ENCODE assay signal across 1 cellular context in genomic region chr6:136792945-136793289, GRCh38.
TF ChIP-seq lines count a peak whose summit lies in the region.

No MANE protein-coding gene starts in this region.

TF ChIP-seq in GM12878, 131 proteins besides CTCF, POLR2A, EP300 and RAD21 (continued from another document and continues in another):
- peak; percentile 46 for TF ChIP-seq MYC (IDR thresholded peaks at IDR 0.05; ENCODE audit: insufficient read depth, insufficient read length, insufficient replicate concordance, low read length, severe bottlenecking)
- TF ChIP-seq LARP7 (IDR thresholded peaks at IDR 0.05), result peak; percentile 8; the same call in 1 of the 2 replicates
- no peak for TF ChIP-seq JUND (IDR thresholded peaks at IDR 0.05; ENCODE audit: low read depth, low read length)
- no peak for TF ChIP-seq PAX8 (IDR thresholded peaks at IDR 0.05)
- TF ChIP-seq HSF1 (IDR thresholded peaks at IDR 0.05; ENCODE audit: low read depth, low read length), result no peak
- no peak for TF ChIP-seq KLF5 (IDR thresholded peaks at IDR 0.05; ENCODE audit: partially characterized antibody)
- no peak for TF ChIP-seq ESRRA (IDR thresholded peaks at IDR 0.05; ENCODE audit: low read length)
- TF ChIP-seq TBL1XR1 (IDR thresholded peaks at IDR 0.05; ENCODE audit: low read depth, low read length), result no peak
- TF ChIP-seq DPF2 (IDR thresholded peaks at IDR 0.05), result no peak
- no peak for TF ChIP-seq NKRF (conservative IDR thresholded peaks at IDR 0.05)
- no peak for TF ChIP-seq ZNF274 (IDR thresholded peaks at IDR 0.05; ENCODE audit: insufficient read depth, insufficient read length)
- TF ChIP-seq RB1 (IDR thresholded peaks at IDR 0.05; ENCODE audit: borderline replicate concordance), result no peak
- TF ChIP-seq TCF3 (IDR thresholded peaks at IDR 0.05; ENCODE audit: borderline replicate concordance, insufficient read depth, low read depth, low read length), result no peak
- no peak for TF ChIP-seq ZBTB4 (CRISPR knock-in tag; IDR thresholded peaks at IDR 0.05)
- no peak for TF ChIP-seq SUPT20H (IDR thresholded peaks at IDR 0.05; ENCODE audit: borderline replicate concordance, control insufficient read depth, low read depth, low read length)
- no peak for TF ChIP-seq PBX3 (IDR thresholded peaks at IDR 0.05; ENCODE audit: insufficient replicate concordance, low read depth, low read length)
- TF ChIP-seq IKZF2 (IDR thresholded peaks at IDR 0.05), result peak; percentile 8 to 21; a peak in 2 of 4 replicates
- no peak for TF ChIP-seq USF1 (IDR thresholded peaks at IDR 0.05; ENCODE audit: borderline replicate concordance, extremely low read length, insufficient read depth, low read depth, low read length)
- no peak for TF ChIP-seq IRF3 (IDR thresholded peaks at IDR 0.05)
- TF ChIP-seq RFX5 (IDR thresholded peaks at IDR 0.05; ENCODE audit: low read depth, low read length), result no peak
- no peak for TF ChIP-seq CREB1 (IDR thresholded peaks at IDR 0.05; ENCODE audit: low read depth)
- no peak for TF ChIP-seq MAX (IDR thresholded peaks at IDR 0.05; ENCODE audit: low read depth, low read length)
- TF ChIP-seq TAF1 (IDR thresholded peaks at IDR 0.05; ENCODE audit: borderline replicate concordance, low read depth, low read length), result no peak; the same call in 1 of the 2 replicates
- no peak for TF ChIP-seq ATF2 (IDR thresholded peaks at IDR 0.05; ENCODE audit: low read length)
- no peak for TF ChIP-seq PML (IDR thresholded peaks at IDR 0.05; ENCODE audit: low read length)
- TF ChIP-seq SIN3A (IDR thresholded peaks at IDR 0.05; ENCODE audit: low read depth, low read length), result no peak
- peak; percentile 57; the same call in 1 of the 2 replicates for TF ChIP-seq YY1 (IDR thresholded peaks at IDR 0.05; ENCODE audit: low read depth, low read length)
- TF ChIP-seq MEF2B (IDR thresholded peaks at IDR 0.05; ENCODE audit: partially characterized antibody, poor library complexity, severe bottlenecking), result peak; percentile 83
- TF ChIP-seq RELA (IDR thresholded peaks at IDR 0.05; ENCODE audit: borderline replicate concordance, partially characterized antibody), result peak; percentile 7
- no peak; the same call in 1 of the 2 replicates for TF ChIP-seq HDGF (IDR thresholded peaks at IDR 0.05)
- TF ChIP-seq FOXK2 (IDR thresholded peaks at IDR 0.05), result no peak
- no peak for TF ChIP-seq EZH2 (IDR thresholded peaks at IDR 0.05; ENCODE audit: borderline replicate concordance, control insufficient read depth, low read depth, low read length)
- TF ChIP-seq WRNIP1 (IDR thresholded peaks at IDR 0.05; ENCODE audit: borderline replicate concordance, low read depth, low read length), result no peak
- no peak for TF ChIP-seq POLR2AphosphoS2 (IDR thresholded peaks at IDR 0.05; ENCODE audit: low read depth, low read length)
- TF ChIP-seq SREBF2 (IDR thresholded peaks at IDR 0.05; ENCODE audit: low read length), result no peak
- no peak for TF ChIP-seq BRCA1 (IDR thresholded peaks at IDR 0.05; ENCODE audit: low read depth, low read length)
- 0 out of 2 replicates have a peak, but pooled peaks have one; percentile 5 for TF ChIP-seq CREM (IDR thresholded peaks at IDR 0.05; ENCODE audit: low read depth)
- TF ChIP-seq CUX1 (IDR thresholded peaks at IDR 0.05; ENCODE audit: insufficient replicate concordance, low read depth, low read length), result no peak
- TF ChIP-seq HDAC2 (IDR thresholded peaks at IDR 0.05), result no peak
- TF ChIP-seq RELB (IDR thresholded peaks at IDR 0.05; ENCODE audit: low read depth), result no peak; the same call in 1 of the 2 replicates
- 0 out of 2 replicates have a peak, but pooled peaks have one; percentile 23 for TF ChIP-seq ZNF384 (IDR thresholded peaks at IDR 0.05; ENCODE audit: borderline replicate concordance, low read depth, low read length)
- no peak for TF ChIP-seq BMI1 (IDR thresholded peaks at IDR 0.05; ENCODE audit: borderline replicate concordance)
- TF ChIP-seq CBX3 (IDR thresholded peaks at IDR 0.05; ENCODE audit: borderline replicate concordance, low read depth), result no peak
- no peak for TF ChIP-seq EED (IDR thresholded peaks at IDR 0.05; ENCODE audit: low read depth)
- TF ChIP-seq NBN (IDR thresholded peaks at IDR 0.05), result peak; percentile 47; the same call in 1 of the 2 replicates
- no peak for TF ChIP-seq NR2C1 (IDR thresholded peaks at IDR 0.05)
- no peak for TF ChIP-seq NR2F1 (conservative IDR thresholded peaks at IDR 0.05)
- TF ChIP-seq ZBED1 (IDR thresholded peaks at IDR 0.05; ENCODE audit: borderline replicate concordance), result no peak; the same call in 1 of the 2 replicates
